10 cellular contexts compared by ENCODE assay signal in genomic region chr10:70578371-70578947, GRCh38. TPM values are rescaled to one million over a fixed set of nuclear protein-coding genes. Genes with fewer than 3 reads are reported as not detected.
DNase-seq lines count a peak whose midpoint lies in the region; ATAC-seq and TF ChIP-seq lines count a peak whose summit lies in the region.
"Had no signal": no experiment of that assay in that cellular context is flagged by ENCODE, and none has a peak within 500 bp of the region (broad histone marks: within the 10 kb centered on the region; RNA-seq: fewer than 3 reads in every experiment).

No MANE protein-coding gene starts in this region.

- peaks cover 43% of the 10 kb centered on the region for H3K4me1 Mint-ChIP-seq in T-helper 17 cell

- no peaks in the 10 kb centered on the region for H3K27me3 ChIP-seq in ACC112 (ENCODE audit: insufficient read depth, low read length)
- H3K27me3 ChIP-seq in A673 (replicated peaks; ENCODE audit: insufficient read depth, low read depth, low read length, poor library complexity): no peaks in the 10 kb centered on the region

- no peaks in the 10 kb centered on the region for H3K9me3 ChIP-seq in T-helper 17 cell (ENCODE audit: control insufficient read depth, low read length, poor library complexity, severe bottlenecking)
- H3K9me3 ChIP-seq in A673 (ENCODE audit: low read depth, low read length, poor library complexity, severe bottlenecking): no peaks in the 10 kb centered on the region
- H3K9me3 ChIP-seq: Caco-2 had no signal

- ATAC-seq in GM19372 (IDR thresholded peaks at IDR 0.05; ENCODE audit: low read depth, unreplicated experiment): peak; percentile 49
- ATAC-seq in HG03460 (IDR thresholded peaks at IDR 0.05; ENCODE audit: unreplicated experiment): peak; percentile 58
- peak; percentile 87 for ATAC-seq in T-helper 17 cell

- TF ChIP-seq CTCF in astrocyte of the spinal cord (IDR thresholded peaks at IDR 0.05; ENCODE audit: low read depth, low read length): no peak
- TF ChIP-seq CTCF in A673 (conservative IDR thresholded peaks at IDR 0.05; ENCODE audit: low read depth, low read length): no peak

- CTCF ChIA-PET in A673 (lab: Charles Lee): no interaction called here

- no peaks in the 10 kb centered on the region for H3K79me2 ChIP-seq in ACC112 (ENCODE audit: control insufficient read depth, insufficient read depth, low read length, unreplicated experiment)

- H3K4me3 ChIP-seq in ACC112 (ENCODE audit: low read depth, low read length) (peak overlapping the region; percentile 20; the same call in 1 of the 2 replicates), astrocyte of the spinal cord (ENCODE audit: low read depth, low read length) (no peak overlapping the region), A673 (ENCODE audit: low read depth, low read length, poor library complexity, severe bottlenecking) (no peak overlapping the region)

- H2AFZ ChIP-seq in ACC112 (ENCODE audit: low read length, unreplicated experiment): peak overlapping the region; percentile 67

- in situ Hi-C loops in astrocyte of the spinal cord (cut with HindIII; ENCODE audit: low sequenced_read_pairs): no loop called here

- no peaks in the 10 kb centered on the region for H3K36me3 ChIP-seq in ACC112 (ENCODE audit: insufficient read depth, low read length)
- no peaks in the 10 kb centered on the region for H3K36me3 ChIP-seq in A673 (ENCODE audit: insufficient read depth, low read length, poor library complexity, severe bottlenecking)

- DNase-seq in T-helper 17 cell (no peak), astrocyte of the spinal cord (ENCODE audit: low read depth, low spot score) (peak; percentile 98), NCI-H524 (lab: John Stamatoyannopoulos, UW) (no peak), A673 (ENCODE audit: low spot score) (no peak)
- peak; percentile 58 to 75 (median 73) for DNase-seq in stimulated activated CD4-positive, alpha-beta T cell treated with anti-CD3 and anti-CD28 coated beads, Interleukin-12 subunit alpha, Interleukin-12 subunit beta, amount 100 ng/mL, for 48 hours (ENCODE audit: low read depth in 2 of 3, low spot score in 1 of 3)

- intact Hi-C loops in A673 (cut with micrococcal nuclease; ENCODE audit: unreplicated experiment): no loop called here

- H3K27me3 Mint-ChIP-seq in T-helper 17 cell: no peaks in the 10 kb centered on the region

- BruUV-seq in A673 (replicated peaks; lab: Mats Ljungman, UMichigan): no TSS peak

- H3K4me3 Mint-ChIP-seq in T-helper 17 cell: peak overlapping the region; percentile 69

- peak overlapping the region; percentile 89 for H3K27ac Mint-ChIP-seq in T-helper 17 cell

- H3K4me1 ChIP-seq in ACC112 (ENCODE audit: control insufficient read depth, insufficient read depth, low read length, unreplicated experiment) (peaks cover 31% of the 10 kb centered on the region), A673 (ENCODE audit: insufficient read depth, low read length, poor library complexity, severe bottlenecking) (peaks cover 4% of the 10 kb centered on the region)

- POLR2A ChIA-PET in A673 (lab: Charles Lee; ENCODE audit: low non-redundant PET): no interaction called here

- H3K27ac ChIP-seq in ACC112 (ENCODE audit: low read depth, low read length): peak overlapping the region; percentile 28
- no peak overlapping the region for H3K27ac ChIP-seq in A673 (ENCODE audit: low read depth, low read length, poor library complexity, severe bottlenecking)

- no peaks in the 10 kb centered on the region for H3K36me3 Mint-ChIP-seq in T-helper 17 cell (ENCODE audit: low read depth)

RNA-seq across cellular contexts. Expression of gene PRF1, which starts 24.1 kb away (rescaled TPM):
- total RNA-seq in T-helper 17 cell (10 to 100 TPM; 16.5 to 18.0 TPM), A673 (2021) (not detected in 2 replicates)
- total RNA-seq: endothelial cell of umbilical vein had no signal

Comparison
In these comparisons a context has a peak if more than half of its experiments do, and no peak if none do; other contexts are left out.
1. DNase-seq: peak in astrocyte of the spinal cord (single experiment) and stimulated activated CD4-positive, alpha-beta T cell treated with anti-CD3 and anti-CD28 coated beads, Interleukin-12 subunit alpha, Interleukin-12 subunit beta, amount 100 ng/mL, for 48 hours (3 of 3); none in T-helper 17 cell (0 of 3), NCI-H524 (0 of 2) and A673 (single experiment).
2. RNA of gene PRF1, which starts 24.1 kb away (total RNA-seq): 16.5 to 18.0 TPM in T-helper 17 cell; not detected in A673; every median in the first group is over 10 times any median in the second.
3. Peak in every context shown above with its lines, with median percentiles within 50 percentile points of each other: ATAC-seq.